In the genomic region with DNA sequence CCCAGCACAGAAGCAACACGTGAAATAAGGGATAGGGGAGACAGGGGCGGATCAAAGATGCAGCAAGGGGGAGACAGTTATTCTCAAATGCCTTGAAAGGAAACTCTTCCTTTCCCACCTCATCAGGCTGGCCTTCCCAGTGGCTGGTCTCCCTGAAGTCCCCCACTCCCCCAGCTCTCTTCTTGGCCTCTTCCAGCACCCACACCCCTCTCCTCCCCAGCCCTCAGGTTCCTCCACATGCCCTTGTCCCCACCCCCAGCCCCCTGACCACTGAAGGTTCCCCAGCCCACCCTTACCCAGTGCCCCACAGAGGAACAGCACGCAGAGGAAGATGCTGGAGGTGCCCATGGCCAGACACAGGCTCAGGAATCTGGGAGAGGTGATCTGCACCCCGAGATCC, we compare ENCODE assay signal across 29 cellular contexts. TPM values are rescaled to one million over a fixed set of nuclear protein-coding genes. Genes with fewer than 3 reads are reported as not detected.
DNase-seq lines count a peak whose midpoint lies in the region; ATAC-seq and TF ChIP-seq lines count a peak whose summit lies in the region.
"Had no signal": no experiment of that assay in that cellular context is flagged by ENCODE, and none has a peak within 500 bp of the region (broad histone marks: within the 10 kb centered on the region; RNA-seq: fewer than 3 reads in every experiment).

No MANE protein-coding gene starts in this region.

- H3K4me1 Mint-ChIP-seq in T-helper 1 cell treated with Interleukin-12 subunit alpha and Interleukin-12 subunit beta and Interleukin-4 antibody, amounts not matched to agents 30 μg/mL and 1 μg/mL, for 36 hours (ENCODE audit: low read depth): peaks cover 7% of the 10 kb centered on the region
- peaks cover 49% of the 10 kb centered on the region for H3K4me1 Mint-ChIP-seq in neural progenitor cell

- no peaks in the 10 kb centered on the region for H4K20me1 ChIP-seq in neural progenitor cell (ENCODE audit: low read depth)

- intact Hi-C loops in esophagus squamous epithelium (cut with DNase I): no loop called here

- TF ChIP-seq CTCF in esophagus squamous epithelium (IDR thresholded peaks at IDR 0.05): no peak
- TF ChIP-seq CTCF in neural progenitor cell (IDR thresholded peaks at IDR 0.05): no peak

- peaks cover 14% of the 10 kb centered on the region for H3K27me3 Mint-ChIP-seq in T-helper 1 cell treated with Interleukin-12 subunit alpha and Interleukin-12 subunit beta and Interleukin-4 antibody, amounts not matched to agents 30 μg/mL and 1 μg/mL, for 36 hours (ENCODE audit: low read depth)
- H3K27me3 Mint-ChIP-seq in neural progenitor cell (ENCODE audit: insufficient read depth, low read depth): peaks cover 19% of the 10 kb centered on the region
- H3K27me3 Mint-ChIP-seq: activated T-helper 17 cell treated with anti-CD3 and anti-CD28 coated beads, Interleukin-2, amount 50 U/mL, for 72 hours; stimulated activated naive B cell treated with anti-CD40 and anti-IgM and Interleukin-4, amounts not matched to agents 10 μg/mL and 1 μg/mL and 100 μg/mL, for 72 hours had no signal

- no peaks in the 10 kb centered on the region for H3K9me3 ChIP-seq in esophagus squamous epithelium
- H3K9me3 ChIP-seq in neural progenitor cell (ENCODE audit: low read depth): no peaks in the 10 kb centered on the region
- H3K9me3 ChIP-seq: lower lobe of right lung, ovary, spleen had no signal

- peak overlapping the region; percentile 17 for H3K27ac Mint-ChIP-seq in T-helper 1 cell treated with Interleukin-12 subunit alpha and Interleukin-12 subunit beta and Interleukin-4 antibody, amounts not matched to agents 30 μg/mL and 1 μg/mL, for 36 hours
- H3K27ac Mint-ChIP-seq in neural progenitor cell: peak overlapping the region; percentile 97
- H3K27ac Mint-ChIP-seq: activated T-helper 17 cell treated with anti-CD3 and anti-CD28 coated beads, Interleukin-2, amount 50 U/mL, for 72 hours; stimulated activated naive B cell treated with anti-CD40 and anti-IgM and Interleukin-4, amounts not matched to agents 10 μg/mL and 1 μg/mL and 100 μg/mL, for 72 hours had no signal

- H3F3A ChIP-seq in neural progenitor cell (ENCODE audit: low read depth): peaks cover 21% of the 10 kb centered on the region

- H3K4me3 ChIP-seq in esophagus squamous epithelium (no peak overlapping the region), neural progenitor cell (no peak overlapping the region)
- H3K4me3 ChIP-seq: lower lobe of right lung, ovary, spleen had no signal

- no peaks in the 10 kb centered on the region for H3K79me2 ChIP-seq in neural progenitor cell (ENCODE audit: low read depth)

- DNase-seq in T-helper 1 cell (no peak), esophagus squamous epithelium (lab: John Stamatoyannopoulos, UW) (no peak), neural progenitor cell (ENCODE audit: low spot score) (no peak), cortex of kidney (lab: John Stamatoyannopoulos, UW) (no peak), NCI-H146 (lab: John Stamatoyannopoulos, UW) (no peak)
- DNase-seq in stimulated activated CD4-positive, alpha-beta T cell treated with anti-CD3 and anti-CD28 coated beads, Interleukin-4, amount 100 ng/mL, for 4 hours: no peak
- DNase-seq: activated CD4-positive, alpha-beta T cell treated with anti-CD3 and anti-CD28 coated beads, Interleukin-2, amount 50 U/mL, for 48 hours; activated CD4-positive, CD25-positive, alpha-beta regulatory T cell; activated CD8-positive, alpha-beta memory T cell treated with anti-CD3 and anti-CD28 coated beads, Interleukin-2, amount 50 U/mL, for 48 hours; aorta; caudate nucleus; CD4-positive, alpha-beta memory T cell; dermis blood vessel endothelial cell; Kasumi-1; lower lobe of right lung; NCI-H187 treated with DMSO at 0.1 percent for 48 hours; NCI-H526 treated with DMSO at 0.1 percent for 48 hours; ovary; spleen; stimulated activated CD4-positive, alpha-beta T cell treated with anti-CD3 and anti-CD28 coated beads, Interleukin-2, amount 100 ng/mL, for 48 hours; stimulated activated naive B cell treated with anti-CD40 and anti-IgM and Interleukin-4, amounts not matched to agents 10 μg/mL and 1 μg/mL and 100 μg/mL, for 72 hours had no signal

- H3K9me3 Mint-ChIP-seq in T-helper 1 cell treated with Interleukin-12 subunit alpha and Interleukin-12 subunit beta and Interleukin-4 antibody, amounts not matched to agents 30 μg/mL and 1 μg/mL, for 36 hours: no peaks in the 10 kb centered on the region
- H3K9me3 Mint-ChIP-seq in neural progenitor cell: no peaks in the 10 kb centered on the region
- H3K9me3 Mint-ChIP-seq: activated naive CD4-positive, alpha-beta T cell treated with anti-CD3 and anti-CD28 coated beads, Interleukin-2, amount 50 U/mL, for 72 hours; activated T-helper 17 cell treated with anti-CD3 and anti-CD28 coated beads, Interleukin-2, amount 50 U/mL, for 72 hours; CD4-positive, alpha-beta memory T cell; stimulated activated naive B cell treated with anti-CD40 and anti-IgM and Interleukin-4, amounts not matched to agents 10 μg/mL and 1 μg/mL and 100 μg/mL, for 72 hours had no signal

- no peak for ATAC-seq in SK-N-SH treated with all-trans-retinoic acid at 6 μM for 48 hours
- ATAC-seq: activated naive CD4-positive, alpha-beta T cell treated with anti-CD3 and anti-CD28 coated beads, Interleukin-2, amount 50 U/mL, for 72 hours; activated T-helper 17 cell treated with anti-CD3 and anti-CD28 coated beads, Interleukin-2, amount 50 U/mL, for 72 hours; lower lobe of right lung; stimulated activated naive B cell treated with anti-CD40 and anti-IgM and Interleukin-4, amounts not matched to agents 10 μg/mL and 1 μg/mL and 100 μg/mL, for 72 hours had no signal

- no peaks in the 10 kb centered on the region for H3K36me3 Mint-ChIP-seq in T-helper 1 cell treated with Interleukin-12 subunit alpha and Interleukin-12 subunit beta and Interleukin-4 antibody, amounts not matched to agents 30 μg/mL and 1 μg/mL, for 36 hours (ENCODE audit: low read depth)
- H3K36me3 Mint-ChIP-seq in neural progenitor cell: no peaks in the 10 kb centered on the region
- H3K36me3 Mint-ChIP-seq: activated naive CD4-positive, alpha-beta T cell treated with anti-CD3 and anti-CD28 coated beads, Interleukin-2, amount 50 U/mL, for 72 hours; CD4-positive, alpha-beta memory T cell; stimulated activated naive B cell treated with anti-CD40 and anti-IgM and Interleukin-4, amounts not matched to agents 10 μg/mL and 1 μg/mL and 100 μg/mL, for 72 hours had no signal

- H3K27ac ChIP-seq in esophagus squamous epithelium (peak overlapping the region in 3 of 4 donors; percentile 47 to 84 (median 79)), neural progenitor cell (no peak overlapping the region)
- H3K27ac ChIP-seq: 22Rv1, lower lobe of right lung, ovary, spleen had no signal

- no peak overlapping the region for H3K4me3 Mint-ChIP-seq in T-helper 1 cell treated with Interleukin-12 subunit alpha and Interleukin-12 subunit beta and Interleukin-4 antibody, amounts not matched to agents 30 μg/mL and 1 μg/mL, for 36 hours
- peak overlapping the region; percentile 16 for H3K4me3 Mint-ChIP-seq in neural progenitor cell
- H3K4me3 Mint-ChIP-seq: activated T-helper 17 cell treated with anti-CD3 and anti-CD28 coated beads, Interleukin-2, amount 50 U/mL, for 72 hours; CD4-positive, alpha-beta memory T cell; stimulated activated naive B cell treated with anti-CD40 and anti-IgM and Interleukin-4, amounts not matched to agents 10 μg/mL and 1 μg/mL and 100 μg/mL, for 72 hours had no signal

- peak overlapping the region; percentile 64 for H3K4me2 ChIP-seq in neural progenitor cell

- 57 to 68% methylated on average over 2 to 4 of the region's 4 CpGs for WGBS in esophagus squamous epithelium, 2 donors

- H3K4me1 ChIP-seq in esophagus squamous epithelium: peaks cover 17 to 72% (median 42%) of the 10 kb centered on the region in 3 donors
- H3K4me1 ChIP-seq in neural progenitor cell: peaks cover 25% of the 10 kb centered on the region

- peak overlapping the region; percentile 75 for H2AFZ ChIP-seq in neural progenitor cell (replicated peaks)

- TF ChIP-seq POLR2A in esophagus squamous epithelium (IDR thresholded peaks at IDR 0.05): no peak

- H3K36me3 ChIP-seq in esophagus squamous epithelium (no peaks in the 10 kb centered on the region), neural progenitor cell (no peaks in the 10 kb centered on the region)
- H3K36me3 ChIP-seq: lower lobe of right lung, ovary, spleen had no signal

- H3K9ac ChIP-seq in neural progenitor cell: no peak overlapping the region

- H3K27me3 ChIP-seq in esophagus squamous epithelium (no peaks in the 10 kb centered on the region), neural progenitor cell (no peaks in the 10 kb centered on the region)
- H3K27me3 ChIP-seq: ovary, spleen had no signal

TF ChIP-seq in SK-N-SH treated with all-trans-retinoic acid at 6 μM for 48 hours, 23 proteins besides CTCF, POLR2A, EP300 and RAD21 (continues in another document):
- no peak for TF ChIP-seq CSDC2 (CRISPR knock-in tag; IDR thresholded peaks at IDR 0.05)

RNA-seq across cellular contexts. Expression of gene LY6G6D, which starts 1.7 kb away (rescaled TPM):
- total RNA-seq in esophagus squamous epithelium: not detected
- 0.90 TPM in 1 of 2 replicates, not detected in the other for total RNA-seq in neural progenitor cell (ENCODE audit: low replicate concordance)
- total RNA-seq: activated naive CD4-positive, alpha-beta T cell treated with anti-CD3 and anti-CD28 coated beads, Interleukin-2, amount 50 U/mL, for 72 hours; activated T-helper 17 cell treated with anti-CD3 and anti-CD28 coated beads, Interleukin-2, amount 50 U/mL, for 72 hours; aorta; CD4-positive, alpha-beta memory T cell; dermis blood vessel endothelial cell; glomerular endothelial cell; kidney epithelial cell; lower lobe of right lung; ovary; spleen had no signal

RNA-seq across cellular contexts. Expression of gene LY6G6F, which starts 6.8 kb away (rescaled TPM):
- total RNA-seq in esophagus squamous epithelium: not detected
- total RNA-seq in neural progenitor cell (ENCODE audit: low replicate concordance): not detected in 2 replicates
- total RNA-seq: activated naive CD4-positive, alpha-beta T cell treated with anti-CD3 and anti-CD28 coated beads, Interleukin-2, amount 50 U/mL, for 72 hours; activated T-helper 17 cell treated with anti-CD3 and anti-CD28 coated beads, Interleukin-2, amount 50 U/mL, for 72 hours; aorta; CD4-positive, alpha-beta memory T cell; dermis blood vessel endothelial cell; glomerular endothelial cell; kidney epithelial cell; ovary; temporal lobe had no signal

RNA-seq across cellular contexts. Expression of gene LY6G6C, which starts 8.1 kb away (rescaled TPM):
- total RNA-seq in esophagus squamous epithelium (10 to 100 TPM in 1 of 4 donors, 1 to 10 TPM in 2, under 1 TPM in 1; 0.53 to 14.6 (median 2.4) TPM), neural progenitor cell (ENCODE audit: low replicate concordance) (not detected in 2 replicates)
- total RNA-seq: activated naive CD4-positive, alpha-beta T cell treated with anti-CD3 and anti-CD28 coated beads, Interleukin-2, amount 50 U/mL, for 72 hours; aorta; CD4-positive, alpha-beta memory T cell; dermis blood vessel endothelial cell; glomerular endothelial cell; kidney epithelial cell; lower lobe of right lung had no signal

RNA-seq across cellular contexts. Expression of gene MPIG6B, which starts 9.7 kb away (rescaled TPM):
- 1 to 10 TPM in 1 of 4 donors, under 1 TPM in 3; 0.12 to 1.4 (median 0.73) TPM for total RNA-seq in esophagus squamous epithelium
- total RNA-seq in neural progenitor cell (ENCODE audit: low replicate concordance): not detected in 2 replicates
- total RNA-seq: activated naive CD4-positive, alpha-beta T cell treated with anti-CD3 and anti-CD28 coated beads, Interleukin-2, amount 50 U/mL, for 72 hours; activated T-helper 17 cell treated with anti-CD3 and anti-CD28 coated beads, Interleukin-2, amount 50 U/mL, for 72 hours; CD4-positive, alpha-beta memory T cell; dermis blood vessel endothelial cell; glomerular endothelial cell; temporal lobe had no signal

RNA-seq across cellular contexts. Expression of gene ABHD16A, which starts 10.3 kb away (rescaled TPM):
- total RNA-seq in esophagus squamous epithelium: 10 to 100 TPM; 38.5 to 43.3 (median 40.1) TPM
- total RNA-seq in neural progenitor cell (ENCODE audit: low replicate concordance): 21.3 and 45.0 TPM in 2 replicates
